Comparison of ENCODE assay signal across 2 cellular contexts in the genomic region with DNA sequence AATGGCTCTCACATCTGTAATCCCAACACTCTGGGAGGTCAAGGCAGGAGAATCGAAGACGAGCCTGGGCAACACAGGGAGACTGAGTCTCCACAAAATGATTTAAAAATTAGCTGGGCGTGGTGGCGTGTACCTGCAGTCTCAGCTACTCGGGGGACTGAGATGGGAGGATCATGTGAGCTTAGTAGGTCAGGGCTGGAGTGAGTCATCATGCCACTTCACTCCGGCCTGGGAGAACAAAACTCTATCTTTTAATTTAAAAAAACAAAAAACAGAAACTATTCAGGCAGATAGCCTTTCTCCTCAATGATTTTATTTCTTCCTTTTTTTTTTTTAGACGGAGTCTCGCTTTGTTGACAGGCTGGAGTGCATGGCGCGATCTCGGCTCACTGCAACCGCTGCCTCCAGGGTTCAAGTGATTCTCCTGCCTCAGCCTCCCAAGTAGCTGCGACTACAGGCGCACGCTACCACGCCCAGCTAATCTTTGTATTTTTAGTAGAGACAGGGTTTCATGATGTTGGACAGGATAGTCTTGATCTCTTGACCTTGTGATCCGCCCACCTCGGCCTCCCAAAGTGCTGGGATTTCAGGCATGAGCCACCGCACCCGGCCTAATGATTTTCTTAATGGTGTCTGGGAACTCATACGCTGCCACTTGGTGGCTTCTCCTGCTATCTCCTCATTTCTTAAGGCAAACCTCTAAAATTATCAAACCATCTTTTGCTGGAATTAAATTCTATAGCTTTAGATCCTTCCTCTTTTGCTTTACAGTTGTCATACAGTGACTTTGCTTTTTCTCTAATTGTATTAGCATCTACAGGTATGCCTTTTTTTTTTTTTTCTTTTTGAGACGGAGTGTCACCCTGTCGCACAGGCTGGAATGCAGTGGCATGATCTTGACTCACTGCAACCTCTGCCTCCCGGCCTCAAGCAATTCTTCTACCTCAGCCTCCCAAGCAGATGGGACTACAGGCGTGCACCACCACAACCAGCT.
TF ChIP-seq lines count a peak whose summit lies in the region.

No MANE protein-coding gene starts in this region.

TF ChIP-seq in WTC11, 78 proteins besides CTCF, POLR2A, EP300 and RAD21:
- TF ChIP-seq NFATC4 (CRISPR knock-in tag; IDR thresholded peaks at IDR 0.05) (no peak), CREB1 (CRISPR knock-in tag; IDR thresholded peaks at IDR 0.05) (no peak), TEAD1 (CRISPR knock-in tag; IDR thresholded peaks at IDR 0.05) (no peak), NR2C2 (CRISPR knock-in tag; IDR thresholded peaks at IDR 0.05) (no peak), ZBTB21 (CRISPR knock-in tag; IDR thresholded peaks at IDR 0.05; ENCODE audit: borderline replicate concordance) (no peak), ZNF263 (CRISPR knock-in tag; IDR thresholded peaks at IDR 0.05; ENCODE audit: low read depth) (no peak)
- TF ChIP-seq, protein P1, sequence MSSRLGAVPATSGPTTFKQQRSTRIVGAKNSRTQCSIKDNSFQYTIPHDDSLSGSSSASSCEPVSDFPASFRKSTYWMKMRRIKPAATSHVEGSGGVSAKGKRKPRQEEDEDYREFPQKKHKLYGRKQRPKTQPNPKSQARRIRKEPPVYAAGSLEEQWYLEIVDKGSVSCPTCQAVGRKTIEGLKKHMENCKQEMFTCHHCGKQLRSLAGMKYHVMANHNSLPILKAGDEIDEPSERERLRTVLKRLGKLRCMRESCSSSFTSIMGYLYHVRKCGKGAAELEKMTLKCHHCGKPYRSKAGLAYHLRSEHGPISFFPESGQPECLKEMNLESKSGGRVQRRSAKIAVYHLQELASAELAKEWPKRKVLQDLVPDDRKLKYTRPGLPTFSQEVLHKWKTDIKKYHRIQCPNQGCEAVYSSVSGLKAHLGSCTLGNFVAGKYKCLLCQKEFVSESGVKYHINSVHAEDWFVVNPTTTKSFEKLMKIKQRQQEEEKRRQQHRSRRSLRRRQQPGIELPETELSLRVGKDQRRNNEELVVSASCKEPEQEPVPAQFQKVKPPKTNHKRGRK (CRISPR knock-in tag; IDR thresholded peaks at IDR 0.05; ENCODE audit: borderline replicate concordance), result no peak
- TF ChIP-seq, protein P2, sequence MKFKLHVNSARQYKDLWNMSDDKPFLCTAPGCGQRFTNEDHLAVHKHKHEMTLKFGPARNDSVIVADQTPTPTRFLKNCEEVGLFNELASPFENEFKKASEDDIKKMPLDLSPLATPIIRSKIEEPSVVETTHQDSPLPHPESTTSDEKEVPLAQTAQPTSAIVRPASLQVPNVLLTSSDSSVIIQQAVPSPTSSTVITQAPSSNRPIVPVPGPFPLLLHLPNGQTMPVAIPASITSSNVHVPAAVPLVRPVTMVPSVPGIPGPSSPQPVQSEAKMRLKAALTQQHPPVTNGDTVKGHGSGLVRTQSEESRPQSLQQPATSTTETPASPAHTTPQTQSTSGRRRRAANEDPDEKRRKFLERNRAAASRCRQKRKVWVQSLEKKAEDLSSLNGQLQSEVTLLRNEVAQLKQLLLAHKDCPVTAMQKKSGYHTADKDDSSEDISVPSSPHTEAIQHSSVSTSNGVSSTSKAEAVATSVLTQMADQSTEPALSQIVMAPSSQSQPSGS (CRISPR knock-in tag; IDR thresholded peaks at IDR 0.05; ENCODE audit: borderline replicate concordance, low read depth), result no peak
- TF ChIP-seq, protein P3, sequence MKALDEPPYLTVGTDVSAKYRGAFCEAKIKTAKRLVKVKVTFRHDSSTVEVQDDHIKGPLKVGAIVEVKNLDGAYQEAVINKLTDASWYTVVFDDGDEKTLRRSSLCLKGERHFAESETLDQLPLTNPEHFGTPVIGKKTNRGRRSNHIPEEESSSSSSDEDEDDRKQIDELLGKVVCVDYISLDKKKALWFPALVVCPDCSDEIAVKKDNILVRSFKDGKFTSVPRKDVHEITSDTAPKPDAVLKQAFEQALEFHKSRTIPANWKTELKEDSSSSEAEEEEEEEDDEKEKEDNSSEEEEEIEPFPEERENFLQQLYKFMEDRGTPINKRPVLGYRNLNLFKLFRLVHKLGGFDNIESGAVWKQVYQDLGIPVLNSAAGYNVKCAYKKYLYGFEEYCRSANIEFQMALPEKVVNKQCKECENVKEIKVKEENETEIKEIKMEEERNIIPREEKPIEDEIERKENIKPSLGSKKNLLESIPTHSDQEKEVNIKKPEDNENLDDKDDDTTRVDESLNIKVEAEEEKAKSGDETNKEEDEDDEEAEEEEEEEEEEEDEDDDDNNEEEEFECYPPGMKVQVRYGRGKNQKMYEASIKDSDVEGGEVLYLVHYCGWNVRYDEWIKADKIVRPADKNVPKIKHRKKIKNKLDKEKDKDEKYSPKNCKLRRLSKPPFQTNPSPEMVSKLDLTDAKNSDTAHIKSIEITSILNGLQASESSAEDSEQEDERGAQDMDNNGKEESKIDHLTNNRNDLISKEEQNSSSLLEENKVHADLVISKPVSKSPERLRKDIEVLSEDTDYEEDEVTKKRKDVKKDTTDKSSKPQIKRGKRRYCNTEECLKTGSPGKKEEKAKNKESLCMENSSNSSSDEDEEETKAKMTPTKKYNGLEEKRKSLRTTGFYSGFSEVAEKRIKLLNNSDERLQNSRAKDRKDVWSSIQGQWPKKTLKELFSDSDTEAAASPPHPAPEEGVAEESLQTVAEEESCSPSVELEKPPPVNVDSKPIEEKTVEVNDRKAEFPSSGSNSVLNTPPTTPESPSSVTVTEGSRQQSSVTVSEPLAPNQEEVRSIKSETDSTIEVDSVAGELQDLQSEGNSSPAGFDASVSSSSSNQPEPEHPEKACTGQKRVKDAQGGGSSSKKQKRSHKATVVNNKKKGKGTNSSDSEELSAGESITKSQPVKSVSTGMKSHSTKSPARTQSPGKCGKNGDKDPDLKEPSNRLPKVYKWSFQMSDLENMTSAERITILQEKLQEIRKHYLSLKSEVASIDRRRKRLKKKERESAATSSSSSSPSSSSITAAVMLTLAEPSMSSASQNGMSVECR (CRISPR knock-in tag; IDR thresholded peaks at IDR 0.05; ENCODE audit: borderline replicate concordance), result no peak

TF ChIP-seq in H1, 55 proteins besides CTCF, POLR2A, EP300 and RAD21:
- TF ChIP-seq, protein P4, sequence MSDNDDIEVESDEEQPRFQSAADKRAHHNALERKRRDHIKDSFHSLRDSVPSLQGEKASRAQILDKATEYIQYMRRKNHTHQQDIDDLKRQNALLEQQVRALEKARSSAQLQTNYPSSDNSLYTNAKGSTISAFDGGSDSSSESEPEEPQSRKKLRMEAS (IDR thresholded peaks at IDR 0.05), result no peak
- TF ChIP-seq JUND (IDR thresholded peaks at IDR 0.05; ENCODE audit: low read length), result 0 out of 2 replicates have a peak, but pooled peaks have one; percentile 16
